Comparison of ENCODE assay signal across 8 cellular contexts in genomic region chr10:6141296-6142151, GRCh38. TPM values are rescaled to one million over a fixed set of nuclear protein-coding genes. Genes with fewer than 3 reads are reported as not detected.
DNase-seq lines count a peak whose midpoint lies in the region; ATAC-seq and TF ChIP-seq lines count a peak whose summit lies in the region.

No MANE protein-coding gene starts in this region.

- DNase-seq in GM06990 (ENCODE audit: extremely low read depth, insufficient read length) = peak; percentile 81
- peak; percentile 55 to 68 for DNase-seq in activated CD4-positive, alpha-beta T cell treated with anti-CD3 and anti-CD28 coated beads, Interleukin-2, amount 50 U/mL, for 48 hours
- DNase-seq in left ventricle myocardium superior = peak; percentile 49
- no peak for DNase-seq in stomach
- no peak for DNase-seq in NCI-H2081 (lab: John Stamatoyannopoulos, UW)
- no peak for DNase-seq in GF-D8 (lab: John Stamatoyannopoulos, UW)

- TF ChIP-seq EP300 in stomach (IDR thresholded peaks at IDR 0.05) = no peak

- intact Hi-C loops in left ventricle myocardium superior (cut with micrococcal nuclease) = no loop called here
- intact Hi-C loops in stomach (cut with DNase I; ENCODE audit: low total_unique reads) = no loop called here

- 45 to 65% (median 60%) methylated on average over 30 of the region's 30 CpGs for WGBS in stomach, 5 donors

- H3K9me3 ChIP-seq in stomach = no peaks in the 10 kb centered on the region

- H3K27me3 ChIP-seq in GM06990 (replicated peaks; ENCODE audit: control insufficient read depth, insufficient read depth, low read length) (no peaks in the 10 kb centered on the region), stomach (peaks cover 0 to 31% (median 0%) of the 10 kb centered on the region in 3 donors)

- peak overlapping the region in 3 of 5 donors; percentile 32 to 50 (median 48) for H3K27ac ChIP-seq in stomach

- TF ChIP-seq CTCF in GM06990 (IDR thresholded peaks at IDR 0.05; ENCODE audit: insufficient read depth, low read length, poor library complexity, severe bottlenecking) (no peak), stomach (IDR thresholded peaks at IDR 0.05) (no peak)

- H3K4me1 ChIP-seq in stomach = peaks cover 12 to 40% (median 26%) of the 10 kb centered on the region in 4 donors

- peak overlapping the region; percentile 52 for H3K4me3 ChIP-seq in GM06990 (replicated peaks; ENCODE audit: low read depth, low read length)
- peak overlapping the region in 3 of 4 donors; percentile 9 to 31 (median 17) for H3K4me3 ChIP-seq in stomach

- ATAC-seq in GM21423 (IDR thresholded peaks at IDR 0.05; ENCODE audit: unreplicated experiment) (peak; percentile 57), HG03575 (IDR thresholded peaks at IDR 0.05; ENCODE audit: extremely low read depth, insufficient number of reproducible peaks, low FRiP score, unreplicated experiment) (peak; percentile 79), left ventricle myocardium superior (no peak)

- TF ChIP-seq POLR2A in stomach (IDR thresholded peaks at IDR 0.05) = no peak

- H3K36me3 ChIP-seq in GM06990 (ENCODE audit: control insufficient read depth, insufficient read depth, low read length) (no peaks in the 10 kb centered on the region; the same call in 1 of the 2 replicates), stomach (no peaks in the 10 kb centered on the region)

RNA-seq across cellular contexts. Expression of gene RBM17, which starts 52.7 kb away (rescaled TPM):
- 72.1 TPM for total RNA-seq in left ventricle myocardium superior
- 100 to 1,000 TPM in 3 of 5 donors, 10 to 100 TPM in 2; 71.0 to 168 (median 105) TPM for total RNA-seq in stomach
- polyA plus RNA-seq in stomach = 10 to 100 TPM; 41.4 to 58.5 (median 50.9) TPM

Comparison
In these comparisons a context has a peak if more than half of its experiments do, and no peak if none do; other contexts are left out.
1. DNase-seq: peak in GM06990 (single experiment), activated CD4-positive, alpha-beta T cell treated with anti-CD3 and anti-CD28 coated beads, Interleukin-2, amount 50 U/mL, for 48 hours (2 of 2) and left ventricle myocardium superior (single experiment); none in stomach (single experiment), NCI-H2081 (0 of 2) and GF-D8 (single experiment).